10 cellular contexts compared by ENCODE assay signal in genomic region chr2:161658259-161658658, GRCh38. TPM values are rescaled to one million over a fixed set of nuclear protein-coding genes. Genes with fewer than 3 reads are reported as not detected.
"Had no signal": no experiment of that assay in that cellular context is flagged by ENCODE, and none has a peak within 500 bp of the region (broad histone marks: within the 10 kb centered on the region; RNA-seq: fewer than 3 reads in every experiment).

No MANE protein-coding gene starts in this region.

- H3K9me3 ChIP-seq: HAP-1 had no signal

- H3K4me3 Mint-ChIP-seq: H9, HFFc6 had no signal

- FAIRE-seq: H1, H54 had no signal

- H3K27ac Mint-ChIP-seq: H9, HFFc6 had no signal

- H3K27ac ChIP-seq: GM23248 had no signal

- ATAC-seq: HCT116 had no signal

- H3K4me3 ChIP-seq: GM23248, HAP-1 had no signal

- H3K9ac ChIP-seq: GM23248 had no signal

- H3K36me3 ChIP-seq: HAP-1 had no signal

- DNase-seq: GM23248, GOT3, H7, H9, HCEC 1CT, HFFc6 had no signal

- H3K4me1 ChIP-seq: HAP-1 had no signal

- H2AFZ ChIP-seq: GM23248 had no signal

RNA-seq across cellular contexts. Expression of gene SLC4A10, which starts 34.0 kb away (rescaled TPM):
- total RNA-seq: GM23248, HFFc6 had no signal
- polyA plus RNA-seq: GM23248 had no signal
